Comparison of ENCODE assay signal across 1 cellular context in genomic region chr14:101235872-101236221, GRCh38.
TF ChIP-seq lines count a peak whose summit lies in the region.

No MANE protein-coding gene starts in this region.

TF ChIP-seq in WTC11, 78 proteins besides CTCF, POLR2A, EP300 and RAD21 (continued from another document):
- TF ChIP-seq PRDM15 (CRISPR knock-in tag; IDR thresholded peaks at IDR 0.05) (no peak), PREB (CRISPR knock-in tag; IDR thresholded peaks at IDR 0.05; ENCODE audit: borderline replicate concordance) (no peak)
TF ChIP-seq in WTC11: peak in this region for 0.
